ENCODE assay signal across 8 cellular contexts in genomic region chr4:81215219-81215892, GRCh38. TPM values are rescaled to one million over a fixed set of nuclear protein-coding genes. Genes with fewer than 3 reads are reported as not detected.
DNase-seq lines count a peak whose midpoint lies in the region; ATAC-seq, FAIRE-seq and TF ChIP-seq lines count a peak whose summit lies in the region.

Gene PRKG2 (minus strand): TSS chr4:81215222. CDS start chr4:81205047, 10,175 bp downstream.

- no peaks in the 10 kb centered on the region for H3K4me1 ChIP-seq in parathyroid adenoma

- TF ChIP-seq CTCF in fibroblast of pulmonary artery (IDR thresholded peaks at IDR 0.05; ENCODE audit: low read length, missing control alignments) (no peak), parathyroid adenoma (IDR thresholded peaks at IDR 0.05) (no peak)

- peak within 1 kb of the TSS; percentile 76 for H3K4me2 ChIP-seq in parathyroid adenoma (ENCODE audit: low read length)

- no peaks in the 10 kb centered on the region for H3K36me3 ChIP-seq in parathyroid adenoma (ENCODE audit: control insufficient read depth, insufficient read depth, low read length)

- TF ChIP-seq POLR2A in GM12892 (IDR thresholded peaks at IDR 0.05; ENCODE audit: low read depth, low read length): no peak

- no peaks in the 10 kb centered on the region for H3K9me3 ChIP-seq in parathyroid adenoma (ENCODE audit: control insufficient read depth, low read length)

- H2AFZ ChIP-seq in parathyroid adenoma: no peak within 1 kb of the TSS

- ATAC-seq in HG03097 (IDR thresholded peaks at IDR 0.05; ENCODE audit: low FRiP score, unreplicated experiment): no peak

- no peak for FAIRE-seq in GM12892 (lab: Jason Lieb, UNC)
- FAIRE-seq in RCC 7860 (lab: Jason Lieb, UNC): no peak

- H3K27ac ChIP-seq in parathyroid adenoma: no peak within 1 kb of the TSS

- DNase-seq in ELF-1 (ENCODE audit: low read depth, low spot score): peak; percentile 43
- peak; percentile 25 for DNase-seq in SHP77 treated with DMSO at 0.1 percent for 48 hours (lab: John Stamatoyannopoulos, UW)
- peak; percentile 17 for DNase-seq in fibroblast of pulmonary artery (ENCODE audit: low read depth)
- DNase-seq in GM12892 (ENCODE audit: insufficient read length): no peak
- DNase-seq in SIG-M5 (lab: John Stamatoyannopoulos, UW): no peak
- no peak for DNase-seq in RCC 7860 (ENCODE audit: low spot score)

- no peaks in the 10 kb centered on the region for H3K79me2 ChIP-seq in parathyroid adenoma

- H3K27me3 ChIP-seq in parathyroid adenoma (ENCODE audit: control insufficient read depth, insufficient read depth, low read length): no peaks in the 10 kb centered on the region

- H3K4me3 ChIP-seq in fibroblast of pulmonary artery (replicated peaks; ENCODE audit: low read depth, low read length) (peak within 1 kb of the TSS; percentile 53), parathyroid adenoma (ENCODE audit: low read depth, low read length) (peak within 1 kb of the TSS; percentile 33)

- no peak within 1 kb of the TSS for H3K9ac ChIP-seq in parathyroid adenoma

RNA-seq across cellular contexts. Expression of gene PRKG2, which starts in this region (rescaled TPM):
- polyA plus RNA-seq in GM12892 (2012; ENCODE audit: missing spikeins): 0.25 TPM

Comparison
In these comparisons a context has a peak if more than half of its experiments do, and no peak if none do; other contexts are left out.
1. DNase-seq: peak in ELF-1 (single experiment), SHP77 treated with DMSO at 0.1 percent for 48 hours (single experiment) and fibroblast of pulmonary artery (single experiment); none in GM12892 (single experiment), SIG-M5 (single experiment) and RCC 7860 (single experiment).